Comparison of ENCODE assay signal across 6 cellular contexts in the genomic region with DNA sequence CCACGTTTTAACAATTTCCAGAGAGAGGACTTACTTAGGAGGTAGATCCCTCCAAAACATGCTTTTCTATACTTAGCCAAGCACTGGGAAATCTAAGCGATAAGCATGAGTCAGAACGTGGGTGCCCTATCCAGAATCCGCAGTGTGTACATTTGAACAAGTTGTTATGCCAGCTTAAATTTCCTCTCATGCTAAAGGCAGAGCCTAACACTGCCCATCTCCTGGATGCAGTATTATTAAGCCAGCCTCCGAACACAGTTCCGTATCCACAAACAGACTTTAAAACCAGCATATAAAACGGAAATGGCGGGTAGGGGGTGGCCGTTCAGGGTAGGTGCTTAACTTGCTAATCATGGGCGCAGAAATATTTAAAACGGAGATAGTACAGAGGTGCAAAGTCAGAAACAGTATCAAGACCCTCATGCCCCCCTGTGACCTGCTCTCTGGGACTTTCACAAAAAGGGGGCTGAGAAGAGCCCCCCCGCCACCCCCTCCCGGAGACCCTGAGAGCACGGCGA. TPM values are rescaled to one million over a fixed set of nuclear protein-coding genes. Genes with fewer than 3 reads are reported as not detected.
DNase-seq lines count a peak whose midpoint lies in the region; TF ChIP-seq lines count a peak whose summit lies in the region.

No MANE protein-coding gene starts in this region.

- intact Hi-C loops in A673 (cut with micrococcal nuclease; ENCODE audit: unreplicated experiment) (no loop called here), uterus (cut with DNase I; ENCODE audit: low total_unique reads) (no loop called here)

- peaks cover 11% of the 10 kb centered on the region for H3K36me3 Mint-ChIP-seq in activated CD4-positive, alpha-beta memory T cell treated with anti-CD3 and anti-CD28 coated beads, Interleukin-2, amount 10 ng/mL, durations not matched to agents 7 days and 5 days (ENCODE audit: low read depth)
- H3K36me3 Mint-ChIP-seq in immature natural killer cell, result peaks cover 0 to 4% (median 3%) of the 10 kb centered on the region in 3 donors

- H3K27ac ChIP-seq in A673 (ENCODE audit: low read depth, low read length, poor library complexity, severe bottlenecking) (peak overlapping the region; percentile 85), uterus (peak overlapping the region; percentile 53 to 85)

- BruUV-seq in A673 (replicated peaks; lab: Mats Ljungman, UMichigan), result TSS peak; percentile 39

- POLR2A ChIA-PET in A673 (lab: Charles Lee; ENCODE audit: low non-redundant PET), result no interaction called here
- POLR2A ChIA-PET in activated CD4-positive, alpha-beta memory T cell treated with anti-CD3 and anti-CD28 coated beads, Interleukin-2, amount 10 ng/mL, durations not matched to agents 7 days and 5 days (lab: Charles Lee), result interaction anchor here (0.8 to 6.4 kb wide), 9 partner anchors 8 to 1057 kb away, joined by 3 to 83 read pairs (median 6); a partner anchor contains a TSS

- peak overlapping the region; percentile 70 for H3K4me3 Mint-ChIP-seq in activated CD4-positive, alpha-beta memory T cell treated with anti-CD3 and anti-CD28 coated beads, Interleukin-2, amount 10 ng/mL, durations not matched to agents 7 days and 5 days
- peak overlapping the region; percentile 84 to 96 (median 87) for H3K4me3 Mint-ChIP-seq in immature natural killer cell

- peaks cover 53% of the 10 kb centered on the region for H3K4me1 Mint-ChIP-seq in activated CD4-positive, alpha-beta memory T cell treated with anti-CD3 and anti-CD28 coated beads, Interleukin-2, amount 10 ng/mL, durations not matched to agents 7 days and 5 days
- peaks cover 27 to 28% of the 10 kb centered on the region in 2 donors for H3K4me1 Mint-ChIP-seq in immature natural killer cell

- peak; percentile 53 for DNase-seq in A673 (ENCODE audit: low spot score)
- peak; percentile 24 for DNase-seq in HK-2 (ENCODE audit: unreplicated experiment)
- DNase-seq in activated CD4-positive, alpha-beta memory T cell treated with anti-CD3 and anti-CD28 coated beads, Interleukin-2, amount 10 ng/mL, durations not matched to agents 7 days and 5 days, result peak; percentile 20
- DNase-seq in immature natural killer cell, result peak in 1 of 3 donors; percentile 2
- DNase-seq in uterus, result no peak
- no peak for DNase-seq in GM19240 (ENCODE audit: insufficient read length, low spot score)

- no peak for TF ChIP-seq POLR2A in uterus (IDR thresholded peaks at IDR 0.05)

- H3K4me1 ChIP-seq in A673 (ENCODE audit: insufficient read depth, low read length, poor library complexity, severe bottlenecking) (peaks cover 5% of the 10 kb centered on the region), uterus (no peaks in the 10 kb centered on the region)

- H3K36me3 ChIP-seq in A673 (ENCODE audit: insufficient read depth, low read length, poor library complexity, severe bottlenecking) (peaks cover 5% of the 10 kb centered on the region), uterus (no peaks in the 10 kb centered on the region)

- H3K27ac Mint-ChIP-seq in activated CD4-positive, alpha-beta memory T cell treated with anti-CD3 and anti-CD28 coated beads, Interleukin-2, amount 10 ng/mL, durations not matched to agents 7 days and 5 days, result peak overlapping the region; percentile 65
- H3K27ac Mint-ChIP-seq in immature natural killer cell, result peak overlapping the region in 4 of 6 donors; percentile 20 to 68 (median 47)

- peaks cover 9% of the 10 kb centered on the region for H3K27me3 Mint-ChIP-seq in activated CD4-positive, alpha-beta memory T cell treated with anti-CD3 and anti-CD28 coated beads, Interleukin-2, amount 10 ng/mL, durations not matched to agents 7 days and 5 days
- peaks cover 5 to 8% (median 7%) of the 10 kb centered on the region in 3 donors for H3K27me3 Mint-ChIP-seq in immature natural killer cell (ENCODE audit: low read depth in 3 of 3)

- CTCF ChIA-PET in A673 (lab: Charles Lee), result no interaction called here
- CTCF ChIA-PET in activated CD4-positive, alpha-beta memory T cell treated with anti-CD3 and anti-CD28 coated beads, Interleukin-2, amount 10 ng/mL, durations not matched to agents 7 days and 5 days (lab: Charles Lee), result interaction anchor here (1.3 to 3.0 kb wide), 6 partner anchors 29 to 155 kb away, joined by 3 to 10 read pairs (median 4); a partner anchor contains a TSS

- peak overlapping the region; percentile 72 for H3K4me3 ChIP-seq in A673 (ENCODE audit: low read depth, low read length, poor library complexity, severe bottlenecking)
- H3K4me3 ChIP-seq in uterus, result peak overlapping the region; percentile 45 to 76

- peaks cover 9% of the 10 kb centered on the region for H3K9me3 Mint-ChIP-seq in activated CD4-positive, alpha-beta memory T cell treated with anti-CD3 and anti-CD28 coated beads, Interleukin-2, amount 10 ng/mL, durations not matched to agents 7 days and 5 days
- peaks cover 0 to 10% (median 8%) of the 10 kb centered on the region in 6 donors for H3K9me3 Mint-ChIP-seq in immature natural killer cell

- TF ChIP-seq CTCF in A673 (conservative IDR thresholded peaks at IDR 0.05; ENCODE audit: low read depth, low read length), result no peak
- no peak for TF ChIP-seq CTCF in uterus (IDR thresholded peaks at IDR 0.05)

- H3K27me3 ChIP-seq in A673 (replicated peaks; ENCODE audit: insufficient read depth, low read depth, low read length, poor library complexity) (no peaks in the 10 kb centered on the region), uterus (no peaks in the 10 kb centered on the region)

- H3K9me3 ChIP-seq in A673 (ENCODE audit: low read depth, low read length, poor library complexity, severe bottlenecking) (no peaks in the 10 kb centered on the region), uterus (no peaks in the 10 kb centered on the region)

RNA-seq across cellular contexts. Expression of a gene that starts 1.0 kb away (rescaled TPM):
- total RNA-seq in A673 (2021) (0.15 and 0.17 TPM in 2 replicates), uterus (under 1 TPM in 1 of 4 donors, not detected in 3; 0.14 TPM)
- not detected for total RNA-seq in activated CD4-positive, alpha-beta memory T cell treated with anti-CD3 and anti-CD28 coated beads, Interleukin-2, amount 10 ng/mL, durations not matched to agents 7 days and 5 days
- not detected for polyA plus RNA-seq in immature natural killer cell

RNA-seq across cellular contexts. Expression of a gene that starts 1.0 kb away (rescaled TPM):
- total RNA-seq in A673 (2021) (9.4 and 9.7 TPM in 2 replicates), uterus (10 to 100 TPM in 1 of 4 donors, 1 to 10 TPM in 2, not detected in 1; 1.3 to 27.3 (median 5.8) TPM)
- 1 to 10 TPM; 5.6 to 6.0 TPM for total RNA-seq in activated CD4-positive, alpha-beta memory T cell treated with anti-CD3 and anti-CD28 coated beads, Interleukin-2, amount 10 ng/mL, durations not matched to agents 7 days and 5 days
- under 1 TPM in 2 of 3 donors, not detected in 1; 0.30 to 0.40 TPM for polyA plus RNA-seq in immature natural killer cell

RNA-seq across cellular contexts. Expression of a gene that starts 38.5 kb away (rescaled TPM):
- total RNA-seq in A673 (2021) (15.3 and 20.5 TPM in 2 replicates), uterus (10 to 100 TPM; 17.2 to 55.9 (median 23.0) TPM)
- 10 to 100 TPM; 14.9 to 15.6 TPM for total RNA-seq in activated CD4-positive, alpha-beta memory T cell treated with anti-CD3 and anti-CD28 coated beads, Interleukin-2, amount 10 ng/mL, durations not matched to agents 7 days and 5 days
- polyA plus RNA-seq in immature natural killer cell, result 10 to 100 TPM; 15.1 to 24.9 (median 17.9) TPM

RNA-seq across cellular contexts. Expression of a gene that starts 42.3 kb away (rescaled TPM):
- total RNA-seq in A673 (2021), result 1.3 and 2.3 TPM in 2 replicates
- total RNA-seq in activated CD4-positive, alpha-beta memory T cell treated with anti-CD3 and anti-CD28 coated beads, Interleukin-2, amount 10 ng/mL, durations not matched to agents 7 days and 5 days, result under 1 TPM; 0.43 to 0.58 TPM
- under 1 TPM; 0.42 to 0.67 (median 0.47) TPM for polyA plus RNA-seq in immature natural killer cell
- 1 to 10 TPM in 3 of 4 donors, under 1 TPM in 1; 0.58 to 7.4 (median 3.7) TPM for total RNA-seq in uterus

RNA-seq across cellular contexts. Expression of a gene that starts 46.8 kb away (rescaled TPM):
- 5.8 and 16.7 TPM in 2 replicates for total RNA-seq in A673 (2021)
- total RNA-seq in activated CD4-positive, alpha-beta memory T cell treated with anti-CD3 and anti-CD28 coated beads, Interleukin-2, amount 10 ng/mL, durations not matched to agents 7 days and 5 days, result 1 to 10 TPM; 1.9 to 4.0 TPM
- polyA plus RNA-seq in immature natural killer cell, result under 1 TPM in 1 of 3 donors, not detected in 2; 0.76 TPM
- 100 to 1,000 TPM in 3 of 4 donors, 1 to 10 TPM in 1; 4.6 to 705 (median 482) TPM for total RNA-seq in uterus

Comparison
In these comparisons a context has a peak if more than half of its experiments do, and no peak if none do; other contexts are left out.
1. DNase-seq: peak in A673 (single experiment), HK-2 (single experiment) and activated CD4-positive, alpha-beta memory T cell treated with anti-CD3 and anti-CD28 coated beads, Interleukin-2, amount 10 ng/mL, durations not matched to agents 7 days and 5 days (single experiment); none in uterus (0 of 2) and GM19240 (single experiment).